Comparison of ENCODE assay signal across 14 cellular contexts in the genomic region with DNA sequence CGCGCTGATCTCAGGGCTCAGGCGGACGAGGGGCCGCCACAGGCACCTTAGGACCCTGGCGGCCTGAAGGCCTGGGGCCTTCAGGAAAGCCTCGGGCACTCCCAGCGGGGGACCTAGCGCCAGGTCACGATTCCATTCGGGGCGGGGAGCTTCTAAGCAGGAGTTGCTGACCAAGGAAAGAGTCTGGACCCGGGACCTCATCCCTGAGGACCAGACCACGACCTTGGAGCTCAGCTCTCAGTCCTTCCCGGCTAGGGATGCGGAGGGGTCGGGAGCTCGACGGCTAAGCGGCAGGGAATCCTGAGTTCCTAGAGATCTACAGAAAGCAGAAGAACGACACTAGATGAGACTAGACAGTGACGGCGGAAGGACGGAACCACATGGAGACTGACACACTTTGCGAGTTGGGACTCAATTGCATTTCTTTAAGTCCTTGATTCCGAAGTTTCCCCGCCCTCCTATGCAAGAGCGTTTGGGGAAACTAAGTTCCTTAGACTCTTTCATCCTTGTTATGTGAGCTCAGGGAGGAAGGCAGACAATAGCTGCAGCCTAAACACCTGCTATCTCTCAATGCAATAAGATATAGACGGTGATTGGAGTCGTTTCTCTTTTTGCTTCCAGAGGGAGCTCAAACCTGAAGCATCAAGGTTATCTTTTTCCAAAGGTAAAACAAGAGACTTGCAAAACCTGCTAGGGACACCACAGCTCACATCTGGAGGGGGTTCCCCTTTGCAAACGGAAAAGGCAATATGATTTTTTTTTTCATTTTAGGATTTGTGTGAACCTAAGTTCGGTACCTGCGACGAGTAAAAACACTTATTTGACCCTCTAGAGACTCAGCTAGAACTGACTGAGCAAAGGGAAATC. TPM values are rescaled to one million over a fixed set of nuclear protein-coding genes. Genes with fewer than 3 reads are reported as not detected.
DNase-seq lines count a peak whose midpoint lies in the region; ATAC-seq and TF ChIP-seq lines count a peak whose summit lies in the region.
"Had no signal": no experiment of that assay in that cellular context is flagged by ENCODE, and none has a peak within 500 bp of the region (broad histone marks: within the 10 kb centered on the region; RNA-seq: fewer than 3 reads in every experiment).

No MANE protein-coding gene starts in this region.

- H3K9me2 ChIP-seq in GM23248 (ENCODE audit: insufficient read depth) = no peaks in the 10 kb centered on the region

- in situ Hi-C loops in GM23248 (cut with MboI) = no loop called here

- H3K4me1 ChIP-seq in CD4-positive, CD25-positive, alpha-beta regulatory T cell (ENCODE audit: control insufficient read depth, insufficient read depth, low read length, poor library complexity, severe bottlenecking) = peaks cover 23% of the 10 kb centered on the region
- H3K4me1 ChIP-seq in GM23248 (ENCODE audit: insufficient read depth) (no peaks in the 10 kb centered on the region), A673 (ENCODE audit: insufficient read depth, low read length, poor library complexity, severe bottlenecking) (no peaks in the 10 kb centered on the region)
- H3K4me1 ChIP-seq in effector memory CD4-positive, alpha-beta T cell (ENCODE audit: control insufficient read depth, insufficient read depth, low read length, poor library complexity, severe bottlenecking) = peaks cover 22% of the 10 kb centered on the region

- no peak overlapping the region for H3K9ac ChIP-seq in GM23248

- WGBS in GM23248 (ENCODE audit: low coverage in 1 of 2, low lambda C conversion rate in 2 of 2, missing lambda C conversion rate in 2 of 2), 2 experiments = 76% methylated on average over 33 to 34 of the region's 34 CpGs

- peak overlapping the region; percentile 2 to 43 (median 36) for H3K4me3 Mint-ChIP-seq in CD4-positive, CD25-positive, alpha-beta regulatory T cell
- peak overlapping the region; percentile 87 for H3K4me3 Mint-ChIP-seq in neural crest cell

- no peaks in the 10 kb centered on the region for H3K9me3 ChIP-seq in CD4-positive, CD25-positive, alpha-beta regulatory T cell (ENCODE audit: control insufficient read depth in 2 of 2, low read length in 2 of 2)
- H3K9me3 ChIP-seq in GM23248 (ENCODE audit: low read depth) (no peaks in the 10 kb centered on the region), A673 (ENCODE audit: low read depth, low read length, poor library complexity, severe bottlenecking) (no peaks in the 10 kb centered on the region)
- H3K9me3 ChIP-seq in effector memory CD4-positive, alpha-beta T cell (ENCODE audit: control insufficient read depth, low read length) = no peaks in the 10 kb centered on the region

- H3F3A ChIP-seq in GM23248 (ENCODE audit: insufficient read depth) = no peaks in the 10 kb centered on the region

- no peaks in the 10 kb centered on the region for H4K20me1 ChIP-seq in GM23248 (ENCODE audit: insufficient read depth)

- no peak for DNase-seq in CD4-positive, CD25-positive, alpha-beta regulatory T cell
- DNase-seq in GM23248 (no peak), neural crest cell (ENCODE audit: low read depth, low spot score) (no peak), A673 (ENCODE audit: low spot score) (no peak), NOMO-1 (lab: John Stamatoyannopoulos, UW; ENCODE audit: unreplicated experiment in 2 of 2) (no peak), NCI-H146 treated with DMSO at 0.1 percent for 48 hours (lab: John Stamatoyannopoulos, UW; ENCODE audit: unreplicated experiment) (no peak), cortex of kidney (lab: John Stamatoyannopoulos, UW) (no peak)
- no peak for DNase-seq in effector memory CD4-positive, alpha-beta T cell
- DNase-seq: activated naive CD4-positive, alpha-beta T cell; DMS79 treated with DMSO at 0.1 percent for 48 hours; HCEC 1CT; NCI-H1105 treated with DMSO at 0.1 percent for 48 hours; stimulated activated CD4-positive, alpha-beta T cell treated with anti-CD3 and anti-CD28 coated beads, Interleukin-12 subunit alpha, Interleukin-12 subunit beta, amount 100 ng/mL, for 4 hours had no signal

- TF ChIP-seq CTCF in neural crest cell (conservative IDR thresholded peaks at IDR 0.05) = no peak
- no peak for TF ChIP-seq CTCF in A673 (conservative IDR thresholded peaks at IDR 0.05; ENCODE audit: low read depth, low read length)

- CTCF ChIA-PET in A673 (lab: Charles Lee) = no interaction called here

- H3K4me3 ChIP-seq in CD4-positive, CD25-positive, alpha-beta regulatory T cell (ENCODE audit: low read depth, low read length) = no peak overlapping the region
- H3K4me3 ChIP-seq in GM23248 (peak overlapping the region; percentile 62), A673 (ENCODE audit: low read depth, low read length, poor library complexity, severe bottlenecking) (no peak overlapping the region)
- peak overlapping the region; percentile 35 for H3K4me3 ChIP-seq in effector memory CD4-positive, alpha-beta T cell (ENCODE audit: insufficient read depth, low read depth, low read length, poor library complexity, severe bottlenecking)

- H3K27ac Mint-ChIP-seq in CD4-positive, CD25-positive, alpha-beta regulatory T cell = peak overlapping the region in 1 of 3 donors; percentile 23
- peak overlapping the region; percentile 79 for H3K27ac Mint-ChIP-seq in neural crest cell (ENCODE audit: unreplicated experiment)

- H3K9me3 Mint-ChIP-seq in CD4-positive, CD25-positive, alpha-beta regulatory T cell = peaks cover 0 to 12% (median 0%) of the 10 kb centered on the region in 7 donors
- H3K9me3 Mint-ChIP-seq in neural crest cell = no peaks in the 10 kb centered on the region

- peak overlapping the region; percentile 66; the same call in 1 of the 2 replicates for H2AFZ ChIP-seq in GM23248

- no peak for ATAC-seq in CD4-positive, CD25-positive, alpha-beta regulatory T cell (ENCODE audit: low read depth in 2 of 2)

- peaks cover 65% of the 10 kb centered on the region for H3K27me3 ChIP-seq in CD4-positive, CD25-positive, alpha-beta regulatory T cell (ENCODE audit: control insufficient read depth, insufficient read depth, low read length)
- H3K27me3 ChIP-seq in GM23248 (replicated peaks; ENCODE audit: insufficient read depth) = no peaks in the 10 kb centered on the region
- peaks cover 66% of the 10 kb centered on the region for H3K27me3 ChIP-seq in effector memory CD4-positive, alpha-beta T cell (replicated peaks; ENCODE audit: control insufficient read depth, insufficient read depth, low read length, poor library complexity, severe bottlenecking)
- H3K27me3 ChIP-seq in A673 (replicated peaks; ENCODE audit: insufficient read depth, low read depth, low read length, poor library complexity) = peaks cover 49% of the 10 kb centered on the region

- H3K36me3 Mint-ChIP-seq in CD4-positive, CD25-positive, alpha-beta regulatory T cell = no peaks in the 10 kb centered on the region
- H3K36me3 Mint-ChIP-seq in neural crest cell (ENCODE audit: low read depth) = peaks cover 15% of the 10 kb centered on the region

- H3K4me2 ChIP-seq in GM23248 (ENCODE audit: unreplicated experiment) = peak overlapping the region; percentile 62

- H3K36me3 ChIP-seq in CD4-positive, CD25-positive, alpha-beta regulatory T cell (ENCODE audit: control insufficient read depth, insufficient read depth, low read length) = no peaks in the 10 kb centered on the region
- no peaks in the 10 kb centered on the region for H3K36me3 ChIP-seq in GM23248 (ENCODE audit: low read depth)
- H3K36me3 ChIP-seq in effector memory CD4-positive, alpha-beta T cell (ENCODE audit: control insufficient read depth, insufficient read depth, low read length) = no peaks in the 10 kb centered on the region
- H3K36me3 ChIP-seq in A673 (ENCODE audit: insufficient read depth, low read length, poor library complexity, severe bottlenecking) = no peaks in the 10 kb centered on the region

- peaks cover 91% of the 10 kb centered on the region for H3K27me3 Mint-ChIP-seq in CD4-positive, CD25-positive, alpha-beta regulatory T cell
- H3K27me3 Mint-ChIP-seq in neural crest cell (ENCODE audit: low read depth) = peaks cover 24% of the 10 kb centered on the region

- no peak overlapping the region for H3K27ac ChIP-seq in CD4-positive, CD25-positive, alpha-beta regulatory T cell (ENCODE audit: insufficient read depth, low read length, poor library complexity, severe bottlenecking)
- no peak overlapping the region for H3K27ac ChIP-seq in GM23248
- no peak overlapping the region for H3K27ac ChIP-seq in effector memory CD4-positive, alpha-beta T cell (ENCODE audit: insufficient read depth, low read length, poor library complexity, severe bottlenecking)
- no peak overlapping the region for H3K27ac ChIP-seq in A673 (ENCODE audit: low read depth, low read length, poor library complexity, severe bottlenecking)

- peaks cover 0 to 29% (median 16%) of the 10 kb centered on the region in 4 donors for H3K4me1 Mint-ChIP-seq in CD4-positive, CD25-positive, alpha-beta regulatory T cell
- peaks cover 82% of the 10 kb centered on the region for H3K4me1 Mint-ChIP-seq in neural crest cell

- POLR2A ChIA-PET in A673 (lab: Charles Lee; ENCODE audit: low non-redundant PET) = no interaction called here

- intact Hi-C loops in A673 (cut with micrococcal nuclease; ENCODE audit: unreplicated experiment) = loop anchor here (5.0 kb wide), 1 partner anchor 664 kb away; no protein-coding TSS in a partner anchor

- no TSS peak for BruUV-seq in A673 (replicated peaks; lab: Mats Ljungman, UMichigan)

- peaks cover 89% of the 10 kb centered on the region for H3K79me2 ChIP-seq in GM23248 (ENCODE audit: insufficient read depth)

RNA-seq across cellular contexts. Expression of a gene that starts 9.7 kb away (rescaled TPM):
- not detected for total RNA-seq in CD4-positive, CD25-positive, alpha-beta regulatory T cell
- polyA plus RNA-seq in CD4-positive, CD25-positive, alpha-beta regulatory T cell = not detected
- total RNA-seq in GM23248 (2014; rRNA removed; shearing (Covaris generic)) = 8.3 and 13.4 TPM in 2 replicates
- 33.7 and 36.0 TPM in 2 replicates for polyA plus RNA-seq in GM23248 (2016; fragmentation: Nextera tagmentation; extraction: Ambion mirVana)
- 52.4 and 53.1 TPM in 2 replicates for total RNA-seq in neural crest cell
- total RNA-seq in A673 (2021) = 1.8 and 2.3 TPM in 2 replicates
- total RNA-seq: OCI-LY7 had no signal

RNA-seq across cellular contexts. Expression of a gene that starts 11.7 kb away (rescaled TPM):
- not detected for total RNA-seq in CD4-positive, CD25-positive, alpha-beta regulatory T cell
- not detected for polyA plus RNA-seq in CD4-positive, CD25-positive, alpha-beta regulatory T cell
- total RNA-seq in GM23248 (2014; rRNA removed; shearing (Covaris generic)) = 14.3 and 17.1 TPM in 2 replicates
- 4.5 and 5.6 TPM in 2 replicates for polyA plus RNA-seq in GM23248 (2016; fragmentation: Nextera tagmentation; extraction: Ambion mirVana)
- total RNA-seq in neural crest cell (411 and 426 TPM in 2 replicates), A673 (2021) (3.0 and 3.5 TPM in 2 replicates)
- total RNA-seq: OCI-LY7 had no signal

Comparison
In these comparisons a context has a peak if more than half of its experiments do, and no peak if none do; other contexts are left out.
1. H3K4me3 ChIP-seq: peak in GM23248 (single experiment) and effector memory CD4-positive, alpha-beta T cell (single experiment); none in CD4-positive, CD25-positive, alpha-beta regulatory T cell (single experiment) and A673 (single experiment).
2. RNA of a gene that starts 11.7 kb away (total RNA-seq): 411 to 426 TPM in neural crest cell; 14.3 to 17.1 TPM in GM23248, 3.0 to 3.5 TPM in A673 and not detected in CD4-positive, CD25-positive, alpha-beta regulatory T cell (single experiment); every median in the first group is over 10 times any median in the second.